In genomic region chr11:34501500-34501899, GRCh38 we compare ENCODE assay signal across 11 cellular contexts. TPM values are rescaled to one million over a fixed set of nuclear protein-coding genes. Genes with fewer than 3 reads are reported as not detected.
A peak's percentile ranks its signal among the peaks of the same experiment; 100 is the strongest.
DNase-seq lines count a peak whose midpoint lies in the region; TF ChIP-seq lines count a peak whose summit lies in the region.
"Had no signal": no experiment of that assay in that cellular context is flagged by ENCODE, and none has a peak within 500 bp of the region (broad histone marks: within the 10 kb centered on the region; RNA-seq: fewer than 3 reads in every experiment).

No MANE protein-coding gene starts in this region.

- H3K4me1 Mint-ChIP-seq in HFFc6 (ENCODE audit: low read depth) (peaks cover 20% of the 10 kb centered on the region), chondrocyte (ENCODE audit: low read depth) (peaks cover 11% of the 10 kb centered on the region)

- H3K9me3 ChIP-seq in adipocyte (ENCODE audit: control insufficient read depth, low read length) = no peaks in the 10 kb centered on the region
- H3K9me3 ChIP-seq: heart left ventricle had no signal

- H3K36me3 ChIP-seq in adipocyte (ENCODE audit: control insufficient read depth, insufficient read depth, low read length, severe bottlenecking) (no peaks in the 10 kb centered on the region), H7 (replicated peaks; ENCODE audit: control insufficient read depth, insufficient read depth, low read length) (no peaks in the 10 kb centered on the region; the same call in 1 of the 2 replicates)
- H3K36me3 ChIP-seq: heart left ventricle had no signal

- H3K27me3 Mint-ChIP-seq in HFFc6 (ENCODE audit: insufficient read depth) (peaks cover 25% of the 10 kb centered on the region), chondrocyte (ENCODE audit: low read depth) (peaks cover 2% of the 10 kb centered on the region)

- H3K27me3 ChIP-seq in adipocyte (replicated peaks; ENCODE audit: control insufficient read depth, insufficient read depth, low read length) (no peaks in the 10 kb centered on the region), H7 (ENCODE audit: control insufficient read depth, insufficient read depth, low read length) (no peaks in the 10 kb centered on the region)

- TF ChIP-seq CTCF in HFFc6 (IDR thresholded peaks at IDR 0.05) (no peak), chondrocyte (IDR thresholded peaks at IDR 0.05) (no peak)

- H3K9ac ChIP-seq in adipocyte (ENCODE audit: low read length) = no peak overlapping the region

- H3K4me3 ChIP-seq in adipocyte (ENCODE audit: low read length) = no peak overlapping the region
- no peak overlapping the region for H3K4me3 ChIP-seq in H7 (ENCODE audit: insufficient read depth, low read depth, low read length)
- H3K4me3 ChIP-seq: heart left ventricle had no signal

- H3K27ac Mint-ChIP-seq in HFFc6 = peak overlapping the region; percentile 67
- no peak overlapping the region for H3K27ac Mint-ChIP-seq in chondrocyte (ENCODE audit: unreplicated experiment)

- H3K9me3 Mint-ChIP-seq in HFFc6 (no peaks in the 10 kb centered on the region), chondrocyte (ENCODE audit: low read depth) (no peaks in the 10 kb centered on the region)

- H3K36me3 Mint-ChIP-seq in HFFc6 (ENCODE audit: low read depth) (no peaks in the 10 kb centered on the region), chondrocyte (ENCODE audit: low read depth) (no peaks in the 10 kb centered on the region)

- peak; percentile 25 for DNase-seq in A172 (ENCODE audit: low spot score)
- DNase-seq in HFFc6 = peak; percentile 73
- DNase-seq in adipocyte (ENCODE audit: low read depth) = peak; percentile 93
- DNase-seq in left kidney (ENCODE audit: low read depth, low spot score) = peak; percentile 32
- DNase-seq in chondrocyte (ENCODE audit: low spot score) = no peak
- no peak for DNase-seq in NCI-H2107 (lab: John Stamatoyannopoulos, UW)
- DNase-seq in NCI-H748 treated with DMSO at 0.1 percent for 48 hours (lab: John Stamatoyannopoulos, UW) = no peak
- no peak for DNase-seq in H7
- DNase-seq: activated gamma-delta T cell treated with Interleukin-2 at 50 U/mL for 16 hours, heart left ventricle, NCI-H187 treated with DMSO at 0.1 percent for 48 hours had no signal

- H3K4me3 Mint-ChIP-seq in HFFc6 (peak overlapping the region; percentile 45; the same call in 1 of the 2 replicates), chondrocyte (ENCODE audit: unreplicated experiment) (no peak overlapping the region)

- H3K4me1 ChIP-seq in adipocyte (ENCODE audit: control insufficient read depth, insufficient read depth, low read length) = peaks cover 17% of the 10 kb centered on the region

RNA-seq across cellular contexts. Expression of gene ELF5, which starts 12.1 kb away (rescaled TPM):
- not detected in 2 replicates for total RNA-seq in A172 (2014; rRNA removed; shearing (Covaris generic))
- total RNA-seq in HFFc6 (2021; fragmentation: NEBNext Ultra II Directional; extraction: Animal tissue kit (Norgen Biotek cat#: 25700)) = not detected
- not detected in 3 replicates for total RNA-seq in chondrocyte
- total RNA-seq in H7 (2014; rRNA removed; shearing (Covaris generic)) = not detected in 2 replicates
- total RNA-seq: heart left ventricle had no signal

Comparison
In these comparisons a context has a peak if more than half of its experiments do, and no peak if none do; other contexts are left out.
1. DNase-seq: peak in A172 (single experiment), HFFc6 (single experiment), adipocyte (single experiment) and left kidney (single experiment); none in chondrocyte (single experiment), NCI-H2107 (single experiment), NCI-H748 treated with DMSO at 0.1 percent for 48 hours (single experiment) and H7 (single experiment).